Comparison of ENCODE assay signal across 8 cellular contexts in genomic region chr19:19185853-19186728, GRCh38. TPM values are rescaled to one million over a fixed set of nuclear protein-coding genes. Genes with fewer than 3 reads are reported as not detected.
A peak's percentile ranks its signal among the peaks of the same experiment; 100 is the strongest.
DNase-seq lines count a peak whose midpoint lies in the region; ATAC-seq and TF ChIP-seq lines count a peak whose summit lies in the region.

No MANE protein-coding gene starts in this region.

- no peaks in the 10 kb centered on the region for H3K9me3 ChIP-seq in Caco-2

- no peak overlapping the region for H3K4me3 ChIP-seq in Caco-2 (ENCODE audit: low read depth, low read length)

- DNase-seq in Caco-2: peak; percentile 66 to 67
- DNase-seq in T-cell: peak; percentile 21 to 61 (median 48)
- DNase-seq in activated naive CD8-positive, alpha-beta T cell treated with anti-CD3 and anti-CD28 coated beads, Interleukin-2, amount 50 U/mL, for 24 hours: peak; percentile 70
- peak; percentile 2 for DNase-seq in kidney glomerular epithelial cell (lab: John Stamatoyannopoulos, UW)
- peak; percentile 49 for DNase-seq in stimulated activated CD8-positive, alpha-beta memory T cell treated with anti-CD3 and anti-CD28 coated beads, Interleukin-4, amount 100 ng/mL, for 24 hours (ENCODE audit: low read depth)

- H3K27me3 Mint-ChIP-seq in Caco-2 (ENCODE audit: insufficient read depth, unreplicated experiment): no peaks in the 10 kb centered on the region
- H3K27me3 Mint-ChIP-seq in IgD-negative memory B cell: no peaks in the 10 kb centered on the region
- H3K27me3 Mint-ChIP-seq in T-cell: no peaks in the 10 kb centered on the region
- H3K27me3 Mint-ChIP-seq in activated naive CD8-positive, alpha-beta T cell treated with anti-CD3 and anti-CD28 coated beads, Interleukin-2, amount 50 U/mL, for 24 hours: no peaks in the 10 kb centered on the region

- no peaks in the 10 kb centered on the region for H3K36me3 ChIP-seq in Caco-2 (ENCODE audit: control insufficient read depth, insufficient read depth, low read length)

- CTCF ChIA-PET in Caco-2 (lab: Charles Lee): interaction anchor here (0.6 kb wide), 1 partner anchor 156 kb away, joined by 3 read pairs; no protein-coding TSS in a partner anchor
- CTCF ChIA-PET in T-cell (lab: Charles Lee): no interaction called here

- no peaks in the 10 kb centered on the region for H3K4me1 ChIP-seq in Caco-2

- peak; percentile 53 to 68 for TF ChIP-seq CTCF in Caco-2 (IDR thresholded peaks at IDR 0.05; ENCODE audit: insufficient read depth in 1 of 2, low read depth in 1 of 2, low read length in 1 of 2, severe bottlenecking in 1 of 2, unreplicated experiment in 1 of 2)

- no peaks in the 10 kb centered on the region for H3K27me3 ChIP-seq in Caco-2 (replicated peaks; ENCODE audit: control insufficient read depth, insufficient read depth, low read length)

- H3K27ac Mint-ChIP-seq in Caco-2 (ENCODE audit: unreplicated experiment): no peak overlapping the region
- H3K27ac Mint-ChIP-seq in IgD-negative memory B cell: peak overlapping the region in 2 of 3 donors; percentile 5 to 33
- peak overlapping the region in 1 of 2 donors; percentile 52 for H3K27ac Mint-ChIP-seq in T-cell
- peak overlapping the region; percentile 29 for H3K27ac Mint-ChIP-seq in activated naive CD8-positive, alpha-beta T cell treated with anti-CD3 and anti-CD28 coated beads, Interleukin-2, amount 50 U/mL, for 24 hours

- no TSS peak for BruUV-seq in Caco-2 (replicated peaks; lab: Mats Ljungman, UMichigan)

- H3K4me1 Mint-ChIP-seq in Caco-2 (ENCODE audit: low read depth, unreplicated experiment) (no peaks in the 10 kb centered on the region), IgD-negative memory B cell (peaks cover 7 to 21% (median 11%) of the 10 kb centered on the region in 3 donors), T-cell (peaks cover 29 to 35% (median 34%) of the 10 kb centered on the region in 3 donors)
- peaks cover 29% of the 10 kb centered on the region for H3K4me1 Mint-ChIP-seq in activated naive CD8-positive, alpha-beta T cell treated with anti-CD3 and anti-CD28 coated beads, Interleukin-2, amount 50 U/mL, for 24 hours

- intact Hi-C loops in Caco-2 (cut with micrococcal nuclease; ENCODE audit: unreplicated experiment): loop anchor here (1.0 kb wide), 1 partner anchor 156 kb away; no protein-coding TSS in a partner anchor

- POLR2A ChIA-PET in Caco-2 (lab: Charles Lee) (no interaction called here), T-cell (lab: Charles Lee) (interaction anchor here in 1 of 2 donors (0.5 kb wide), 1 partner anchor 39 kb away, joined by 3 read pairs; no protein-coding TSS in a partner anchor)

- H3K9me3 Mint-ChIP-seq in Caco-2 (ENCODE audit: unreplicated experiment): no peaks in the 10 kb centered on the region
- H3K9me3 Mint-ChIP-seq in IgD-negative memory B cell: peaks cover 0 to 3% (median 0%) of the 10 kb centered on the region in 3 donors
- H3K9me3 Mint-ChIP-seq in T-cell: no peaks in the 10 kb centered on the region
- H3K9me3 Mint-ChIP-seq in activated naive CD8-positive, alpha-beta T cell treated with anti-CD3 and anti-CD28 coated beads, Interleukin-2, amount 50 U/mL, for 24 hours: no peaks in the 10 kb centered on the region

- H3K4me3 Mint-ChIP-seq in Caco-2 (ENCODE audit: unreplicated experiment) (no peak overlapping the region), IgD-negative memory B cell (peak overlapping the region in 3 of 4 donors; percentile 33 to 76 (median 64)), T-cell (no peak overlapping the region)
- no peak overlapping the region for H3K4me3 Mint-ChIP-seq in activated naive CD8-positive, alpha-beta T cell treated with anti-CD3 and anti-CD28 coated beads, Interleukin-2, amount 50 U/mL, for 24 hours

- ATAC-seq in T-cell (replicated peaks in 1 of 4) (peak; percentile 84 to 89 (median 88)), HG03280 (IDR thresholded peaks at IDR 0.05; ENCODE audit: unreplicated experiment) (no peak), GM18873 (IDR thresholded peaks at IDR 0.05; ENCODE audit: low FRiP score, unreplicated experiment) (no peak)
- ATAC-seq in activated naive CD8-positive, alpha-beta T cell treated with anti-CD3 and anti-CD28 coated beads, Interleukin-2, amount 50 U/mL, for 24 hours: peak; percentile 87

- H3K36me3 Mint-ChIP-seq in Caco-2 (ENCODE audit: insufficient read depth, unreplicated experiment): peaks cover 36% of the 10 kb centered on the region
- H3K36me3 Mint-ChIP-seq in IgD-negative memory B cell: peaks cover 4% of the 10 kb centered on the region
- H3K36me3 Mint-ChIP-seq in T-cell: peaks cover 30% of the 10 kb centered on the region
- H3K36me3 Mint-ChIP-seq in activated naive CD8-positive, alpha-beta T cell treated with anti-CD3 and anti-CD28 coated beads, Interleukin-2, amount 50 U/mL, for 24 hours (ENCODE audit: low read depth): peaks cover 16% of the 10 kb centered on the region

RNA-seq across cellular contexts. Expression of gene BORCS8, which starts 5.9 kb away (rescaled TPM):
- 36.2 and 37.7 TPM in 2 replicates for total RNA-seq in Caco-2 (2022)
- polyA plus RNA-seq in IgD-negative memory B cell: 21.6 TPM
- 10 to 100 TPM; 16.5 to 44.3 (median 35.5) TPM for total RNA-seq in T-cell

RNA-seq across cellular contexts. Expression of gene RFXANK, which starts 6.0 kb away (rescaled TPM):
- 59.8 and 73.4 TPM in 2 replicates for total RNA-seq in Caco-2 (2022)
- 91.4 TPM for polyA plus RNA-seq in IgD-negative memory B cell
- total RNA-seq in T-cell: 10 to 100 TPM; 63.8 to 92.8 (median 85.4) TPM

RNA-seq across cellular contexts. Expression of gene MEF2B, which starts 16.0 kb away (rescaled TPM):
- total RNA-seq in Caco-2 (2022) (0.82 and 1.5 TPM in 2 replicates), T-cell (1 to 10 TPM; 3.3 to 6.4 (median 6.0) TPM)
- 1.8 TPM for polyA plus RNA-seq in IgD-negative memory B cell

RNA-seq across cellular contexts. Expression of gene NR2C2AP, which starts 17.1 kb away (rescaled TPM):
- 25.2 and 25.7 TPM in 2 replicates for total RNA-seq in Caco-2 (2022)
- 37.6 TPM for polyA plus RNA-seq in IgD-negative memory B cell
- total RNA-seq in T-cell: 10 to 100 TPM; 17.8 to 32.2 (median 28.6) TPM

RNA-seq across cellular contexts. Expression of gene NCAN, which starts 25.7 kb away (rescaled TPM):
- total RNA-seq in Caco-2 (2022) (not detected in 2 replicates), T-cell (under 1 TPM in 2 of 5 donors, not detected in 3; 0.03 to 0.10 TPM)
- polyA plus RNA-seq in IgD-negative memory B cell: not detected

Comparison
In these comparisons a context has a peak if more than half of its experiments do, and no peak if none do; other contexts are left out.
1. DNase-seq: peak in every context shown above with its lines; median percentile 70 in activated naive CD8-positive, alpha-beta T cell treated with anti-CD3 and anti-CD28 coated beads, Interleukin-2, amount 50 U/mL, for 24 hours; 66 in Caco-2; 49 in stimulated activated CD8-positive, alpha-beta memory T cell treated with anti-CD3 and anti-CD28 coated beads, Interleukin-4, amount 100 ng/mL, for 24 hours; 48 in T-cell; 2 in kidney glomerular epithelial cell.
2. H3K4me3 Mint-ChIP-seq: peak in IgD-negative memory B cell (3 of 4); none in Caco-2 (single experiment), T-cell (0 of 3) and activated naive CD8-positive, alpha-beta T cell treated with anti-CD3 and anti-CD28 coated beads, Interleukin-2, amount 50 U/mL, for 24 hours (single experiment).
3. ATAC-seq: peak in T-cell (4 of 4) and activated naive CD8-positive, alpha-beta T cell treated with anti-CD3 and anti-CD28 coated beads, Interleukin-2, amount 50 U/mL, for 24 hours (single experiment); none in HG03280 (single experiment) and GM18873 (single experiment).